Comparison of ENCODE assay signal across 1 cellular context in genomic region chr10:122954731-122955050, GRCh38.
TF ChIP-seq lines count a peak whose summit lies in the region.

No MANE protein-coding gene starts in this region.

TF ChIP-seq in GM23338, 12 proteins besides CTCF, POLR2A, EP300 and RAD21 (continued from another document):
- TF ChIP-seq, protein P1, sequence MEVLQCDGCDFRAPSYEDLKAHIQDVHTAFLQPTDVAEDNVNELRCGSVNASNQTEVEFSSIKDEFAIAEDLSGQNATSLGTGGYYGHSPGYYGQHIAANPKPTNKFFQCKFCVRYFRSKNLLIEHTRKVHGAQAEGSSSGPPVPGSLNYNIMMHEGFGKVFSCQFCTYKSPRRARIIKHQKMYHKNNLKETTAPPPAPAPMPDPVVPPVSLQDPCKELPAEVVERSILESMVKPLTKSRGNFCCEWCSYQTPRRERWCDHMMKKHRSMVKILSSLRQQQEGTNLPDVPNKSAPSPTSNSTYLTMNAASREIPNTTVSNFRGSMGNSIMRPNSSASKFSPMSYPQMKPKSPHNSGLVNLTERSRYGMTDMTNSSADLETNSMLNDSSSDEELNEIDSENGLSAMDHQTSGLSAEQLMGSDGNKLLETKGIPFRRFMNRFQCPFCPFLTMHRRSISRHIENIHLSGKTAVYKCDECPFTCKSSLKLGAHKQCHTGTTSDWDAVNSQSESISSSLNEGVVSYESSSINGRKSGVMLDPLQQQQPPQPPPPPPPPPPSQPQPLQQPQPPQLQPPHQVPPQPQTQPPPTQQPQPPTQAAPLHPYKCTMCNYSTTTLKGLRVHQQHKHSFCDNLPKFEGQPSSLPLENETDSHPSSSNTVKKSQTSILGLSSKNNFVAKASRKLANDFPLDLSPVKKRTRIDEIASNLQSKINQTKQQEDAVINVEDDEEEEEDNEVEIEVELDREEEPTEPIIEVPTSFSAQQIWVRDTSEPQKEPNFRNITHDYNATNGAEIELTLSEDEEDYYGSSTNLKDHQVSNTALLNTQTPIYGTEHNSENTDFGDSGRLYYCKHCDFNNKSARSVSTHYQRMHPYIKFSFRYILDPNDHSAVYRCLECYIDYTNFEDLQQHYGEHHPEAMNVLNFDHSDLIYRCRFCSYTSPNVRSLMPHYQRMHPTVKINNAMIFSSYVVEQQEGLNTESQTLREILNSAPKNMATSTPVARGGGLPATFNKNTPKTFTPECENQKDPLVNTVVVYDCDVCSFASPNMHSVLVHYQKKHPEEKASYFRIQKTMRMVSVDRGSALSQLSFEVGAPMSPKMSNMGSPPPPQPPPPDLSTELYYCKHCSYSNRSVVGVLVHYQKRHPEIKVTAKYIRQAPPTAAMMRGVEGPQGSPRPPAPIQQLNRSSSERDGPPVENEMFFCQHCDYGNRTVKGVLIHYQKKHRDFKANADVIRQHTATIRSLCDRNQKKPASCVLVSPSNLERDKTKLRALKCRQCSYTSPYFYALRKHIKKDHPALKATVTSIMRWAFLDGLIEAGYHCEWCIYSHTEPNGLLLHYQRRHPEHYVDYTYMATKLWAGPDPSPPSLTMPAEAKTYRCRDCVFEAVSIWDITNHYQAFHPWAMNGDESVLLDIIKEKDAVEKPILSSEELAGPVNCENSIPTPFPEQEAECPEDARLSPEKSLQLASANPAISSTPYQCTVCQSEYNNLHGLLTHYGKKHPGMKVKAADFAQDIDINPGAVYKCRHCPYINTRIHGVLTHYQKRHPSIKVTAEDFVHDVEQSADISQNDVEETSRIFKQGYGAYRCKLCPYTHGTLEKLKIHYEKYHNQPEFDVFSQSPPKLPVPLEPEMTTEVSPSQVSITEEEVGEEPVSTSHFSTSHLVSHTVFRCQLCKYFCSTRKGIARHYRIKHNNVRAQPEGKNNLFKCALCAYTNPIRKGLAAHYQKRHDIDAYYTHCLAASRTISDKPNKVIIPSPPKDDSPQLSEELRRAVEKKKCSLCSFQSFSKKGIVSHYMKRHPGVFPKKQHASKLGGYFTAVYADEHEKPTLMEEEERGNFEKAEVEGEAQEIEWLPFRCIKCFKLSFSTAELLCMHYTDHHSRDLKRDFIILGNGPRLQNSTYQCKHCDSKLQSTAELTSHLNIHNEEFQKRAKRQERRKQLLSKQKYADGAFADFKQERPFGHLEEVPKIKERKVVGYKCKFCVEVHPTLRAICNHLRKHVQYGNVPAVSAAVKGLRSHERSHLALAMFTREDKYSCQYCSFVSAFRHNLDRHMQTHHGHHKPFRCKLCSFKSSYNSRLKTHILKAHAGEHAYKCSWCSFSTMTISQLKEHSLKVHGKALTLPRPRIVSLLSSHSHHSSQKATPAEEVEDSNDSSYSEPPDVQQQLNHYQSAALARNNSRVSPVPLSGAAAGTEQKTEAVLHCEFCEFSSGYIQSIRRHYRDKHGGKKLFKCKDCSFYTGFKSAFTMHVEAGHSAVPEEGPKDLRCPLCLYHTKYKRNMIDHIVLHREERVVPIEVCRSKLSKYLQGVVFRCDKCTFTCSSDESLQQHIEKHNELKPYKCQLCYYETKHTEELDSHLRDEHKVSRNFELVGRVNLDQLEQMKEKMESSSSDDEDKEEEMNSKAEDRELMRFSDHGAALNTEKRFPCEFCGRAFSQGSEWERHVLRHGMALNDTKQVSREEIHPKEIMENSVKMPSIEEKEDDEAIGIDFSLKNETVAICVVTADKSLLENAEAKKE (CRISPR knock-in tag; IDR thresholded peaks at IDR 0.05) = no peak
- TF ChIP-seq ETS1 (IDR thresholded peaks at IDR 0.05) (no peak), JUNB (IDR thresholded peaks at IDR 0.05; ENCODE audit: unreplicated experiment) (no peak), STAT1 (IDR thresholded peaks at IDR 0.05; ENCODE audit: unreplicated experiment) (no peak), ZNF114 (CRISPR knock-in tag; IDR thresholded peaks at IDR 0.05) (no peak), ZNF331 (CRISPR knock-in tag; IDR thresholded peaks at IDR 0.05; ENCODE audit: low read depth) (no peak), EZH2phosphoT487 (IDR thresholded peaks at IDR 0.05; ENCODE audit: unreplicated experiment) (no peak), POLR2AphosphoS5 (IDR thresholded peaks at IDR 0.05; ENCODE audit: low read depth) (no peak), CREB1 (CRISPR knock-in tag; IDR thresholded peaks at IDR 0.05; ENCODE audit: low read depth) (no peak)
- TF ChIP-seq, protein P2, sequence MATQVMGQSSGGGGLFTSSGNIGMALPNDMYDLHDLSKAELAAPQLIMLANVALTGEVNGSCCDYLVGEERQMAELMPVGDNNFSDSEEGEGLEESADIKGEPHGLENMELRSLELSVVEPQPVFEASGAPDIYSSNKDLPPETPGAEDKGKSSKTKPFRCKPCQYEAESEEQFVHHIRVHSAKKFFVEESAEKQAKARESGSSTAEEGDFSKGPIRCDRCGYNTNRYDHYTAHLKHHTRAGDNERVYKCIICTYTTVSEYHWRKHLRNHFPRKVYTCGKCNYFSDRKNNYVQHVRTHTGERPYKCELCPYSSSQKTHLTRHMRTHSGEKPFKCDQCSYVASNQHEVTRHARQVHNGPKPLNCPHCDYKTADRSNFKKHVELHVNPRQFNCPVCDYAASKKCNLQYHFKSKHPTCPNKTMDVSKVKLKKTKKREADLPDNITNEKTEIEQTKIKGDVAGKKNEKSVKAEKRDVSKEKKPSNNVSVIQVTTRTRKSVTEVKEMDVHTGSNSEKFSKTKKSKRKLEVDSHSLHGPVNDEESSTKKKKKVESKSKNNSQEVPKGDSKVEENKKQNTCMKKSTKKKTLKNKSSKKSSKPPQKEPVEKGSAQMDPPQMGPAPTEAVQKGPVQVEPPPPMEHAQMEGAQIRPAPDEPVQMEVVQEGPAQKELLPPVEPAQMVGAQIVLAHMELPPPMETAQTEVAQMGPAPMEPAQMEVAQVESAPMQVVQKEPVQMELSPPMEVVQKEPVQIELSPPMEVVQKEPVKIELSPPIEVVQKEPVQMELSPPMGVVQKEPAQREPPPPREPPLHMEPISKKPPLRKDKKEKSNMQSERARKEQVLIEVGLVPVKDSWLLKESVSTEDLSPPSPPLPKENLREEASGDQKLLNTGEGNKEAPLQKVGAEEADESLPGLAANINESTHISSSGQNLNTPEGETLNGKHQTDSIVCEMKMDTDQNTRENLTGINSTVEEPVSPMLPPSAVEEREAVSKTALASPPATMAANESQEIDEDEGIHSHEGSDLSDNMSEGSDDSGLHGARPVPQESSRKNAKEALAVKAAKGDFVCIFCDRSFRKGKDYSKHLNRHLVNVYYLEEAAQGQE (IDR thresholded peaks at IDR 0.05; ENCODE audit: unreplicated experiment) = no peak
TF ChIP-seq in GM23338: peak in this region for 0.
